Comparison of ENCODE assay signal across 17 cellular contexts in the genomic region with DNA sequence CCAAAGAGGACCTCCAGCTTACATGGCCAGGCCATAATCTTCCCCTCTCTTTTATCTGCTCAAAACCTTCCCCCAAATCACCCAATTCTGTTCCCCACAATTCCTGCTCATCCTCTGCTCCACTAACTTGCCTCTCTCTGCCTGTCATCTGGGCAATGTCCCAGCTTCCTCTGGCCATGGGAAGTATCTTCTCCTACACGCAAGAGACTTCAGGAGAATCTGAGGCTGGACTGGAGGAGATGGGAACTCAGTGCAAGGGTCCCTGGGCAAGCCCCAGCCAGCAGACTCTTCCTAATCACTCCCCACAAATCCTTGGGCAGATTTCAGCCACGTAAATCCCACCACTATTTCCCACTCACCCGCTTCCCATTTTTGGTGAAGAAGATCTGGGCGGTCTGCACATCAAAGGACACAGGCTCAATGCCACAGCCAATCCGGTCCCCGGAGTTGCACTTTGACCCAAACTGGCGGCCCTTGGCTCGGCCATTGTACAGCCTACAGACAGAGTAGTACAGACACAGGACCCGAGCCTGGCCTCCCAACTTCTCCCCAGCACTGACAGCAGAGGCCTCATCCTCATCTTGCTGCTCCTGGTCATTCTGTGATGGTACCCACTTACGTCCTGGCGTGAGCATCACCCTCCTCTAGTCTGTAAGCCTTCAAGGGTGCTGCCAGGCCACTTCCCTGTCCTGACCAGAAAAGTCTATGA. TPM values are rescaled to one million over a fixed set of nuclear protein-coding genes. Genes with fewer than 3 reads are reported as not detected.
A peak's percentile ranks its signal among the peaks of the same experiment; 100 is the strongest.
DNase-seq lines count a peak whose midpoint lies in the region; ATAC-seq and TF ChIP-seq lines count a peak whose summit lies in the region.
"Had no signal": no experiment of that assay in that cellular context is flagged by ENCODE, and none has a peak within 500 bp of the region (broad histone marks: within the 10 kb centered on the region; RNA-seq: fewer than 3 reads in every experiment).

No MANE protein-coding gene starts in this region.

- no peak overlapping the region for H3K18ac ChIP-seq in mesenchymal stem cell (ENCODE audit: low read depth in 1 of 2, low read length in 2 of 2)

- no peak overlapping the region for H2AK5ac ChIP-seq in mesenchymal stem cell (ENCODE audit: low read length, severe bottlenecking)

- no peak overlapping the region for H2BK15ac ChIP-seq in mesenchymal stem cell (ENCODE audit: low read depth, poor library complexity, severe bottlenecking)

- no peak overlapping the region for H2BK120ac ChIP-seq in mesenchymal stem cell (ENCODE audit: low read depth, low read length)

- H2AFZ ChIP-seq in mesenchymal stem cell (ENCODE audit: low read depth, low read length), result no peak overlapping the region

- H3K27ac ChIP-seq in VCaP (peak overlapping the region; percentile 31; the same call in 1 of the 2 replicates), mesenchymal stem cell (ENCODE audit: low read length, poor library complexity, severe bottlenecking) (no peak overlapping the region), stomach (peak overlapping the region in 4 of 5 donors; percentile 31 to 66 (median 50))

- TF ChIP-seq POLR2A in stomach (IDR thresholded peaks at IDR 0.05), result no peak

- H3K14ac ChIP-seq in mesenchymal stem cell (ENCODE audit: low read length in 2 of 2), result no peak overlapping the region

- peak overlapping the region; percentile 56 for H3K9ac ChIP-seq in mesenchymal stem cell (ENCODE audit: low read length)

- no peak overlapping the region for H3K23ac ChIP-seq in mesenchymal stem cell (ENCODE audit: low read length in 2 of 2)

- WGBS in mesenchymal stem cell, result 98% methylated on average over 11 of the region's 11 CpGs
- 81 to 90% (median 88%) methylated on average over 11 of the region's 11 CpGs for WGBS in stomach, 5 donors

- H3K27me3 ChIP-seq in H7 (ENCODE audit: control insufficient read depth, insufficient read depth, low read length), result no peaks in the 10 kb centered on the region
- H3K27me3 ChIP-seq in mesenchymal stem cell (ENCODE audit: control insufficient read depth in 1 of 2, insufficient read depth in 1 of 2, low read length in 2 of 2), result no peaks in the 10 kb centered on the region
- H3K27me3 ChIP-seq in stomach, result no peaks in the 10 kb centered on the region
- H3K27me3 ChIP-seq: BE2C had no signal

- no peak overlapping the region for H2BK12ac ChIP-seq in mesenchymal stem cell (ENCODE audit: low read length in 2 of 2)

- no peak overlapping the region for H3K4me2 ChIP-seq in mesenchymal stem cell (ENCODE audit: low read length, poor library complexity, severe bottlenecking)

- no peak for TF ChIP-seq CTCF in VCaP (conservative IDR thresholded peaks at IDR 0.05)
- TF ChIP-seq CTCF in stomach (IDR thresholded peaks at IDR 0.05), result no peak

- H3K79me1 ChIP-seq in mesenchymal stem cell (replicated peaks; ENCODE audit: low read length, poor library complexity, severe bottlenecking), result peaks cover 37% of the 10 kb centered on the region

- peak; percentile 10 for DNase-seq in H7
- no peak for DNase-seq in mesenchymal stem cell
- no peak for DNase-seq in stomach
- DNase-seq in NCI-H446 treated with DMSO at 0.1 percent for 48 hours (lab: John Stamatoyannopoulos, UW), result no peak
- no peak for DNase-seq in NCI-H82 treated with DMSO at 0.1 percent for 48 hours (lab: John Stamatoyannopoulos, UW; ENCODE audit: unreplicated experiment)
- DNase-seq: activated naive CD4-positive, alpha-beta T cell treated with Interleukin-2 at 50 U/mL for 16 hours; BE2C; DMS 273 treated with DMSO at 0.1 percent for 48 hours; effector CD4-positive, alpha-beta T cell; HCEC 1CT; NCI-H2107; NCI-H774 had no signal

- H3K9me3 ChIP-seq in mesenchymal stem cell (ENCODE audit: control insufficient read depth, low read length) (no peaks in the 10 kb centered on the region), stomach (no peaks in the 10 kb centered on the region)
- H3K9me3 ChIP-seq: BE2C had no signal

- H4K91ac ChIP-seq in mesenchymal stem cell (ENCODE audit: low read length), result no peak overlapping the region

- no peak overlapping the region for H3K4ac ChIP-seq in mesenchymal stem cell (ENCODE audit: low read depth in 1 of 2, low read length in 2 of 2)

- no peak for ATAC-seq in HG03139 (IDR thresholded peaks at IDR 0.05; ENCODE audit: unreplicated experiment)
- ATAC-seq: WTC11 had no signal

- H3K4me1 ChIP-seq in mesenchymal stem cell (ENCODE audit: control insufficient read depth, insufficient read depth, low read depth, low read length) (peaks cover 15% of the 10 kb centered on the region), stomach (peaks cover 54 to 90% (median 77%) of the 10 kb centered on the region in 4 donors)

- H2BK5ac ChIP-seq in mesenchymal stem cell (ENCODE audit: low read depth, low read length, poor library complexity, severe bottlenecking), result no peak overlapping the region

- TF ChIP-seq EP300 in stomach (IDR thresholded peaks at IDR 0.05), result no peak

- intact Hi-C loops in stomach (cut with DNase I; ENCODE audit: low total_unique reads), result no loop called here

- H3K36me3 ChIP-seq in H7 (replicated peaks; ENCODE audit: control insufficient read depth, insufficient read depth, low read length) (no peaks in the 10 kb centered on the region; the same call in 1 of the 2 replicates), mesenchymal stem cell (ENCODE audit: control insufficient read depth in 1 of 2, insufficient read depth in 2 of 2, low read depth in 1 of 2, low read length in 2 of 2) (peaks cover 47 to 50% of the 10 kb centered on the region in 2 experiments), stomach (peaks cover 16 to 78% (median 71%) of the 10 kb centered on the region in 4 donors)
- H3K36me3 ChIP-seq: BE2C had no signal

- H4K8ac ChIP-seq in mesenchymal stem cell (ENCODE audit: low read length), result no peak overlapping the region

- H3K4me3 ChIP-seq in H7 (ENCODE audit: insufficient read depth, low read depth, low read length) (no peak overlapping the region), mesenchymal stem cell (ENCODE audit: insufficient read depth in 1 of 2, low read depth in 1 of 2, low read length in 2 of 2) (peak overlapping the region in 1 of 2 experiments; percentile 38), stomach (no peak overlapping the region)

RNA-seq across cellular contexts. Expression of gene SPRYD3, which starts 4.7 kb away (rescaled TPM):
- 8.3 and 8.7 TPM in 2 replicates for total RNA-seq in H7 (2014; rRNA removed; shearing (Covaris generic))
- 15.3 TPM for polyA plus RNA-seq in mesenchymal stem cell (2013, experiment 1 of 2)
- polyA plus RNA-seq in mesenchymal stem cell (2013, experiment 2 of 2), result 14.7 TPM
- 10 to 100 TPM; 17.8 to 99.8 (median 50.9) TPM for total RNA-seq in stomach
- 10 to 100 TPM; 26.3 to 30.5 (median 29.8) TPM for polyA plus RNA-seq in stomach

RNA-seq across cellular contexts. Expression of gene IGFBP6, which starts 23.0 kb away (rescaled TPM):
- total RNA-seq in H7 (2014; rRNA removed; shearing (Covaris generic)), result 10.8 and 17.5 TPM in 2 replicates
- 54.0 TPM for polyA plus RNA-seq in mesenchymal stem cell (2013, experiment 1 of 2)
- 54.6 TPM for polyA plus RNA-seq in mesenchymal stem cell (2013, experiment 2 of 2)
- total RNA-seq in stomach, result 100 to 1,000 TPM in 2 of 5 donors, 10 to 100 TPM in 3; 22.6 to 388 (median 95.1) TPM
- polyA plus RNA-seq in stomach, result 100 to 1,000 TPM in 1 of 3 donors, 10 to 100 TPM in 2; 30.6 to 124 (median 54.7) TPM

RNA-seq across cellular contexts. Expression of gene TNS2, which starts 24.6 kb away (rescaled TPM):
- total RNA-seq in H7 (2014; rRNA removed; shearing (Covaris generic)), result 7.6 and 8.7 TPM in 2 replicates
- 95.2 TPM for polyA plus RNA-seq in mesenchymal stem cell (2013, experiment 1 of 2)
- 91.2 TPM for polyA plus RNA-seq in mesenchymal stem cell (2013, experiment 2 of 2)
- 100 to 1,000 TPM in 2 of 5 donors, 10 to 100 TPM in 3; 38.5 to 164 (median 44.2) TPM for total RNA-seq in stomach
- 100 to 1,000 TPM in 1 of 3 donors, 10 to 100 TPM in 2; 71.0 to 104 (median 76.5) TPM for polyA plus RNA-seq in stomach

RNA-seq across cellular contexts. Expression of gene SOAT2, which starts 28.8 kb away (rescaled TPM):
- not detected in 2 replicates for total RNA-seq in H7 (2014; rRNA removed; shearing (Covaris generic))
- 0.03 TPM for polyA plus RNA-seq in mesenchymal stem cell (2013, experiment 1 of 2)
- polyA plus RNA-seq in mesenchymal stem cell (2013, experiment 2 of 2), result not detected
- total RNA-seq in stomach, result under 1 TPM in 1 of 5 donors, not detected in 4; 0.92 TPM
- polyA plus RNA-seq in stomach, result under 1 TPM in 1 of 3 donors, not detected in 2; 0.28 TPM
- total RNA-seq: bronchial epithelial cell, fibroblast of villous mesenchyme, WTC11 had no signal
